1 cellular context compared by ENCODE assay signal in the genomic region with DNA sequence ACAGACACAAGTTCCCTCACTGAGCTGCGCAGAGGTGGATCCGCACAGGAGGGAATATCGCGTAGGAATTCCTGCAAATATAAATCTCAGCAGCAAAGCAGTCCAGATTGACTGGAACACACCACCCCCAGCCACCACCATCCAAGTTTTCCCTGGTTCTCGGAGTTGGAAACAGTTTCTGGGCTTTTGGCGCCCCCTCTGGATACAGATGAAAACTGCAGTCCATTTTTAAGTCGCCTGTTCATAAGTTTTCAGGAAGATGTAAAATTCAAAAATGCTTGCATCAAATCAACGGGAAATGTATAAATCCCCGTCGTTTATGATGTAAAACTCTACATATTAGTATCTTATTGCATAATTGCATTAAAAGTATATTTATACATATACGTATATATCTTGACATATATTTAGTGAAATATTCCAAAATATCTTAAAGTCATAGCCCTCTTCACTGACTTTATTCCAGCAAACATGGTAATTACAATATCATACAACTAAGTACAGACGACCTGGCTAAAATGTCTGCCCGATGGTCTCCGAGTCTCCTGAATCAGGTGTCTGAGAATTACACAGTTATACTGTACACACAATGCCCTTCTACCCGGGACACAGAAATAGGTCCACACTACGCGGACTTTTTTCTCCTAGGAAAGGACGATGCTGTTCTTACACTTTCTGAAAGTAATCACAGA.
TF ChIP-seq lines count a peak whose summit lies in the region.

No MANE protein-coding gene starts in this region.

TF ChIP-seq in WTC11, 78 proteins besides CTCF, POLR2A, EP300 and RAD21 (continued from another document):
- TF ChIP-seq, protein P1, sequence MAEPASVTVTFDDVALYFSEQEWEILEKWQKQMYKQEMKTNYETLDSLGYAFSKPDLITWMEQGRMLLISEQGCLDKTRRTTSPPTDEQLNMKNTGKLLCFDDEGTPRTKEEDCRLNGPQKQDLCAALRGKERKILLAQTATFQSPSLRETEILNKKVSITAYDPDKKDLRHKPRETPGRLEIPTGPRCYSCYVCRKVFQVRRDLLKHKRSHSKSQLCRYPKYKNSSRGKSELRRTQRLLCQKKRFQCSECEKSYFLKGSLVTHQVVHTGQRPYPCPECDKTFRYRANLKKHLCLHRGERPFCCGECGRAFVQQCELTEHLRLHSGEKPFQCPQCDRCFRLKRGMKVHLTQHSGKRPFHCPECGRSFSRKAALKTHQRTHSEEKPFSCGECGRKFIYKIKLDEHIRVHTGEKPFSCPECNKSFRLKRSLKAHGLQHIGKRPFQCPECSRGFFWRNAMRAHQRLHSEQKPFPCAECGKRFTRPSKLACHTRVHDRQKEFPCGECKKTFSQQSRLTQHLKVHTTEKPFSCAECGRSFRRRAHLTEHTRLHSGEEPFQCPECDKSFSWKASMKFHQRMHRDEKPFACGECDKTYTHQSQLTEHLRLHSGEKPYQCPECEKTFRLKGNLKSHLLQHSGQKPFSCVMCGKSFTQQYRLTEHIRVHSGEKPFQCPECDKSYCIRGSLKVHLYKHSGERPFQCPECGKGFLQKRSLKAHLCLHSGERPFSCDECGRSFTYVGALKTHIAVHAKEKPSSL (CRISPR knock-in tag; conservative IDR thresholded peaks at IDR 0.05): no peak
- TF ChIP-seq, protein P2, sequence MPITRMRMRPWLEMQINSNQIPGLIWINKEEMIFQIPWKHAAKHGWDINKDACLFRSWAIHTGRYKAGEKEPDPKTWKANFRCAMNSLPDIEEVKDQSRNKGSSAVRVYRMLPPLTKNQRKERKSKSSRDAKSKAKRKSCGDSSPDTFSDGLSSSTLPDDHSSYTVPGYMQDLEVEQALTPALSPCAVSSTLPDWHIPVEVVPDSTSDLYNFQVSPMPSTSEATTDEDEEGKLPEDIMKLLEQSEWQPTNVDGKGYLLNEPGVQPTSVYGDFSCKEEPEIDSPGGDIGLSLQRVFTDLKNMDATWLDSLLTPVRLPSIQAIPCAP (CRISPR knock-in tag; IDR thresholded peaks at IDR 0.05): no peak
- TF ChIP-seq AR (CRISPR knock-in tag; IDR thresholded peaks at IDR 0.05) (no peak), GABPB1 (CRISPR knock-in tag; IDR thresholded peaks at IDR 0.05) (no peak), JAZF1 (CRISPR knock-in tag; IDR thresholded peaks at IDR 0.05) (no peak), PREB (CRISPR knock-in tag; IDR thresholded peaks at IDR 0.05; ENCODE audit: borderline replicate concordance) (no peak), JUN (CRISPR knock-in tag; IDR thresholded peaks at IDR 0.05) (no peak), MXD4 (CRISPR knock-in tag; IDR thresholded peaks at IDR 0.05; ENCODE audit: borderline replicate concordance) (no peak), FOXP1 (CRISPR knock-in tag; IDR thresholded peaks at IDR 0.05; ENCODE audit: borderline replicate concordance) (no peak), ZNF232 (CRISPR knock-in tag; IDR thresholded peaks at IDR 0.05) (no peak)
